In the genomic region with DNA sequence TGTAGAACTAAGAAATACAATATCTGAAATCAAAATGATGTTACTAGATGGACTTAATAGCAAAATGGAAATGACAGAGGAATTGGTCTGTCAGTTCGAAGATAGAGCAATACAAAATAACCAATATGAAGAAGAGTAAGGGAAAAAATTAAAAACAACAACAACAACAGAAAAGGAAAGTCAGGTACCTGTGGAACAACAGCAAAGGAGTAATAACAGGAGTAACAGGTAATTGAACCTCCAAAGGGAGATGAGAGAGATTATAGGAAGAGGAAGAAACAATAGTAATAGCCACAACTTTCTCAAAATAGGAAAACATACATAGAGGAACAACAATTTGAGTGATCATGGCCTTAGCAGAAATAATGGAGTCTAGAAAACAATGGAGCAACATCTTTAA, we compare ENCODE assay signal across 20 cellular contexts. TPM values are rescaled to one million over a fixed set of nuclear protein-coding genes. Genes with fewer than 3 reads are reported as not detected.
DNase-seq lines count a peak whose midpoint lies in the region; ATAC-seq, FAIRE-seq and TF ChIP-seq lines count a peak whose summit lies in the region.
"Had no signal": no experiment of that assay in that cellular context is flagged by ENCODE, and none has a peak within 500 bp of the region (broad histone marks: within the 10 kb centered on the region; RNA-seq: fewer than 3 reads in every experiment).

No MANE protein-coding gene starts in this region.

- H3K9ac ChIP-seq in GM12878 (ENCODE audit: control insufficient read depth, insufficient read depth, low read length), result no peak overlapping the region
- H3K9ac ChIP-seq: BLaER1 had no signal

- no peaks in the 10 kb centered on the region for H3K27me3 ChIP-seq in GM12878 (replicated peaks in 1 of 2; ENCODE audit: control insufficient read depth in 2 of 2, insufficient read depth in 2 of 2, low read length in 1 of 2)
- H3K27me3 ChIP-seq: BLaER1, body of pancreas, transverse colon had no signal

- H3K36me3 ChIP-seq in GM12878 (ENCODE audit: control insufficient read depth in 2 of 2, insufficient read depth in 2 of 2, low read length in 1 of 2), result peaks cover 0 to 2% of the 10 kb centered on the region in 2 experiments; a peak in 2 of 4 replicates
- H3K36me3 ChIP-seq: HAP-1 had no signal

- intact Hi-C loops in GM12878 (cut with micrococcal nuclease; ENCODE audit: unreplicated experiment), result no loop called here

- peaks cover 8% of the 10 kb centered on the region for H3K9me3 Mint-ChIP-seq in activated naive CD4-positive, alpha-beta T cell treated with anti-CD3 and anti-CD28 coated beads, Interleukin-2, amount 50 U/mL, for 24 hours
- peaks cover 18% of the 10 kb centered on the region for H3K9me3 Mint-ChIP-seq in activated naive CD4-positive, alpha-beta T cell treated with anti-CD3 and anti-CD28 coated beads, Interleukin-2, amount 10 ng/mL, durations not matched to agents 7 days and 5 days
- H3K9me3 Mint-ChIP-seq in IgD-negative memory B cell, result peaks cover 4 to 18% (median 10%) of the 10 kb centered on the region in 3 donors
- H3K9me3 Mint-ChIP-seq: natural killer cell treated with Interleukin-12 subunit alpha and Interleukin-12 subunit beta and Interleukin-15 and Interleukin-18, amount 100 ng/mL, for 72 hours had no signal

- no peaks in the 10 kb centered on the region for H4K20me1 ChIP-seq in GM12878 (ENCODE audit: control insufficient read depth, insufficient read depth)

- no peak overlapping the region for H3K4me3 ChIP-seq in GM12878
- H3K4me3 ChIP-seq: BLaER1, body of pancreas, HAP-1, K562, transverse colon had no signal

- RAD21 ChIA-PET in GM12878 (lab: Charles Lee; ENCODE audit: unreplicated experiment), result interaction anchor here (1.2 to 1.9 kb wide), 6 partner anchors 9 to 50 kb away, joined by 3 to 16 read pairs (median 5); no protein-coding TSS in a partner anchor

- TF ChIP-seq CTCF in GM12878 (IDR thresholded peaks at IDR 0.05 in 2 of 3, conservative IDR thresholded peaks at IDR 0.05 in 1 of 3; ENCODE audit: control insufficient read depth in 2 of 3, extremely low read depth in 1 of 3, insufficient read depth in 1 of 3, low read depth in 3 of 3, low read length in 3 of 3), result no peak

- no peak for FAIRE-seq in GM12878 (lab: Jason Lieb, UNC)

- no peaks in the 10 kb centered on the region for H3K27me3 Mint-ChIP-seq in activated naive CD4-positive, alpha-beta T cell treated with anti-CD3 and anti-CD28 coated beads, Interleukin-2, amount 50 U/mL, for 24 hours
- no peaks in the 10 kb centered on the region for H3K27me3 Mint-ChIP-seq in activated naive CD4-positive, alpha-beta T cell treated with anti-CD3 and anti-CD28 coated beads, Interleukin-2, amount 10 ng/mL, durations not matched to agents 7 days and 5 days
- no peaks in the 10 kb centered on the region for H3K27me3 Mint-ChIP-seq in IgD-negative memory B cell
- H3K27me3 Mint-ChIP-seq: activated CD8-positive, alpha-beta memory T cell treated with anti-CD3 and anti-CD28 coated beads, Interleukin-2, amount 10 ng/mL, durations not matched to agents 7 days and 5 days; natural killer cell treated with Interleukin-12 subunit alpha and Interleukin-12 subunit beta and Interleukin-15 and Interleukin-18, amount 100 ng/mL, for 72 hours had no signal

- H2AFZ ChIP-seq in GM12878 (ENCODE audit: control insufficient read depth, low read depth, low read length), result no peak overlapping the region

- no peak for TF ChIP-seq POLR2A in GM12878 (IDR thresholded peaks at IDR 0.05; ENCODE audit: low read depth, low read length)

- H3K27ac Mint-ChIP-seq in activated naive CD4-positive, alpha-beta T cell treated with anti-CD3 and anti-CD28 coated beads, Interleukin-2, amount 50 U/mL, for 24 hours, result peak overlapping the region; percentile 48
- no peak overlapping the region for H3K27ac Mint-ChIP-seq in activated naive CD4-positive, alpha-beta T cell treated with anti-CD3 and anti-CD28 coated beads, Interleukin-2, amount 10 ng/mL, durations not matched to agents 7 days and 5 days
- H3K27ac Mint-ChIP-seq in IgD-negative memory B cell, result peak overlapping the region; percentile 73 to 88 (median 86)
- H3K27ac Mint-ChIP-seq: activated CD8-positive, alpha-beta memory T cell treated with anti-CD3 and anti-CD28 coated beads, Interleukin-2, amount 10 ng/mL, durations not matched to agents 7 days and 5 days; mesothelial cell of epicardium; natural killer cell treated with Interleukin-12 subunit alpha and Interleukin-12 subunit beta and Interleukin-15 and Interleukin-18, amount 100 ng/mL, for 72 hours had no signal

- BruUV-seq in GM12878 (replicated peaks; lab: Mats Ljungman, UMichigan), result TSS peak; percentile 35

- TF ChIP-seq RAD21 in GM12878 (IDR thresholded peaks at IDR 0.05; ENCODE audit: insufficient read depth, low read depth, low read length), result no peak

- 69% methylated on average over 1 of the region's 1 CpG for WGBS in GM12878 (ENCODE audit: insufficient coverage, insufficient replicate concordance, low lambda C conversion rate, missing lambda C conversion rate)

- POLR2A ChIA-PET in GM12878 (lab: Charles Lee), result interaction anchor here (1.3 kb wide), 1 partner anchor 51 kb away, joined by 4 read pairs; no protein-coding TSS in a partner anchor

- peaks cover 34% of the 10 kb centered on the region for H3K4me1 ChIP-seq in GM12878 (ENCODE audit: control insufficient read depth, insufficient read depth, low read length)
- H3K4me1 ChIP-seq: body of pancreas, HAP-1 had no signal

- H3K9me3 ChIP-seq in GM12878 (replicated peaks; ENCODE audit: control insufficient read depth, insufficient read depth, low read length), result peaks cover 17% of the 10 kb centered on the region
- H3K9me3 ChIP-seq: body of pancreas had no signal

- peak overlapping the region; percentile 45; the same call in 1 of the 2 replicates for H3K4me2 ChIP-seq in GM12878 (ENCODE audit: control insufficient read depth, insufficient read depth)
- H3K4me2 ChIP-seq: BLaER1 had no signal

- peaks cover 18% of the 10 kb centered on the region for H3K36me3 Mint-ChIP-seq in activated naive CD4-positive, alpha-beta T cell treated with anti-CD3 and anti-CD28 coated beads, Interleukin-2, amount 50 U/mL, for 24 hours
- peaks cover 29% of the 10 kb centered on the region for H3K36me3 Mint-ChIP-seq in activated naive CD4-positive, alpha-beta T cell treated with anti-CD3 and anti-CD28 coated beads, Interleukin-2, amount 10 ng/mL, durations not matched to agents 7 days and 5 days
- H3K36me3 Mint-ChIP-seq in IgD-negative memory B cell, result peaks cover 10% of the 10 kb centered on the region

- peak overlapping the region; percentile 59; the same call in 1 of the 2 replicates for H3K27ac ChIP-seq in GM12878 (ENCODE audit: control insufficient read depth, insufficient read depth)
- H3K27ac ChIP-seq: BLaER1, body of pancreas, epithelial cell of prostate, transverse colon had no signal

- no peak for DNase-seq in activated naive CD4-positive, alpha-beta T cell treated with anti-CD3 and anti-CD28 coated beads, Interleukin-2, amount 10 ng/mL, durations not matched to agents 7 days and 5 days
- DNase-seq in GM12878 (ENCODE audit: low read depth, low spot score) (no peak), NCI-H2107 treated with DMSO at 0.1 percent for 48 hours (lab: John Stamatoyannopoulos, UW; ENCODE audit: unreplicated experiment) (no peak), left lobe of liver (ENCODE audit: low spot score) (no peak)
- DNase-seq: activated CD8-positive, alpha-beta memory T cell treated with anti-CD3 and anti-CD28 coated beads, Interleukin-2, amount 10 ng/mL, durations not matched to agents 7 days and 5 days; body of pancreas; left ventricle myocardium superior; NCI-H1417; NCI-H2081; NCI-H345; transverse colon had no signal

- ATAC-seq in GM12878 (peak; percentile 1), HG02973 (IDR thresholded peaks at IDR 0.05; ENCODE audit: unreplicated experiment) (no peak), left lobe of liver (no peak)
- ATAC-seq: activated CD8-positive, alpha-beta memory T cell treated with anti-CD3 and anti-CD28 coated beads, Interleukin-2, amount 10 ng/mL, durations not matched to agents 7 days and 5 days; body of pancreas; K562; left ventricle myocardium superior; natural killer cell treated with Interleukin-12 subunit alpha and Interleukin-12 subunit beta and Interleukin-15 and Interleukin-18, amount 100 ng/mL, for 72 hours had no signal

- CTCF ChIA-PET in activated naive CD4-positive, alpha-beta T cell treated with anti-CD3 and anti-CD28 coated beads, Interleukin-2, amount 10 ng/mL, durations not matched to agents 7 days and 5 days (lab: Charles Lee), result no interaction called here
- CTCF ChIA-PET in GM12878 (lab: Yijun Ruan, JAX), result no interaction called here

- no peak; a peak in 1 of 4 replicates for TF ChIP-seq EP300 in GM12878 (IDR thresholded peaks at IDR 0.05; ENCODE audit: borderline replicate concordance in 1 of 2, control insufficient read depth in 1 of 2, low read depth in 2 of 2, low read length in 2 of 2)

- H3K4me1 Mint-ChIP-seq in activated naive CD4-positive, alpha-beta T cell treated with anti-CD3 and anti-CD28 coated beads, Interleukin-2, amount 50 U/mL, for 24 hours, result peaks cover 66% of the 10 kb centered on the region
- H3K4me1 Mint-ChIP-seq in activated naive CD4-positive, alpha-beta T cell treated with anti-CD3 and anti-CD28 coated beads, Interleukin-2, amount 10 ng/mL, durations not matched to agents 7 days and 5 days, result peaks cover 34% of the 10 kb centered on the region
- peaks cover 28 to 45% (median 29%) of the 10 kb centered on the region in 3 donors for H3K4me1 Mint-ChIP-seq in IgD-negative memory B cell

- SMC1A ChIA-PET in GM12878 (lab: Charles Lee; ENCODE audit: uncharacterized antibody, unreplicated experiment), result interaction anchor here (0.6 to 3.1 kb wide), 11 partner anchors 8 to 156 kb away, joined by 3 to 26 read pairs (median 4); a partner anchor contains a TSS

- H3K79me2 ChIP-seq in GM12878 (ENCODE audit: control insufficient read depth, insufficient read depth, low read length), result peaks cover 82% of the 10 kb centered on the region

- H3K4me3 Mint-ChIP-seq in activated naive CD4-positive, alpha-beta T cell treated with anti-CD3 and anti-CD28 coated beads, Interleukin-2, amount 50 U/mL, for 24 hours, result peak overlapping the region; percentile 27
- H3K4me3 Mint-ChIP-seq in activated naive CD4-positive, alpha-beta T cell treated with anti-CD3 and anti-CD28 coated beads, Interleukin-2, amount 10 ng/mL, durations not matched to agents 7 days and 5 days, result no peak overlapping the region
- H3K4me3 Mint-ChIP-seq in IgD-negative memory B cell, result peak overlapping the region; percentile 26 to 88 (median 68)
- H3K4me3 Mint-ChIP-seq: activated CD8-positive, alpha-beta memory T cell treated with anti-CD3 and anti-CD28 coated beads, Interleukin-2, amount 10 ng/mL, durations not matched to agents 7 days and 5 days; mesothelial cell of epicardium; natural killer cell treated with Interleukin-12 subunit alpha and Interleukin-12 subunit beta and Interleukin-15 and Interleukin-18, amount 100 ng/mL, for 72 hours had no signal

- in situ Hi-C loops in GM12878 (cut with MboI), result no loop called here

RNA-seq across cellular contexts. Expression of a gene that starts 13.7 kb away (rescaled TPM):
- polyA plus RNA-seq in IgD-negative memory B cell (29.9 TPM), GM12878 (2011; rRNA removed) (47.6 and 75.0 TPM in 2 replicates), GM12878 (2014; fragmentation: Illumina TruSeq; extraction: Trizol) (36.7 and 44.0 TPM in 2 replicates), GM12878 (2014; fragmentation: Nextera tagmentation; extraction: Ambion mirVana) (10 to 100 TPM; 10.4 to 10.7 TPM), GM12878 (2014; rRNA removed) (15.0 and 20.9 TPM in 2 replicates), GM12878 (2016; fragmentation: Nextera tagmentation; extraction: Ambion mirVana) (10 to 100 TPM; 29.0 to 32.0 TPM)
- total RNA-seq in GM12878 (2013; cell fraction: nucleolus; rRNA removed), result 231 and 234 TPM in 2 replicates
- total RNA-seq in GM12878 (2014; rRNA removed) (29.0 and 36.8 TPM in 2 replicates), GM12878 (2014; rRNA removed; fragmentation: Illumina TruSeq; extraction: Trizol) (39.9 and 42.0 TPM in 2 replicates), GM12878 (2021) (25.6 and 26.6 TPM in 2 replicates), left lobe of liver (9.9 TPM)
- 7.1 TPM for polyA plus RNA-seq in GM12878 (2011; ENCODE audit: low read depth)
- polyA plus RNA-seq in GM12878 (2011; cell fraction: cytosol; rRNA removed), result 15.9 and 19.4 TPM in 2 replicates
- 29.1 and 39.9 TPM in 2 replicates for polyA plus RNA-seq in GM12878 (2011; cell fraction: nucleus; rRNA removed)
- polyA plus RNA-seq in GM12878 (2012), result 10.4 and 16.5 TPM in 2 replicates
- 50.9 and 127 TPM in 2 replicates for polyA minus RNA-seq in GM12878 (2011; rRNA and poly(A)+ RNA removed)
- polyA minus RNA-seq in GM12878 (2011; cell fraction: cytosol; rRNA and poly(A)+ RNA removed), result 17.5 and 25.1 TPM in 2 replicates
- 33.9 and 57.1 TPM in 2 replicates for polyA minus RNA-seq in GM12878 (2011; cell fraction: nucleus; rRNA and poly(A)+ RNA removed)

RNA-seq across cellular contexts. Expression of a gene that starts 13.9 kb away (rescaled TPM):
- polyA plus RNA-seq in IgD-negative memory B cell (17.7 TPM), GM12878 (2011; rRNA removed) (26.5 and 27.6 TPM in 2 replicates), GM12878 (2014; fragmentation: Illumina TruSeq; extraction: Trizol) (32.5 and 43.2 TPM in 2 replicates), GM12878 (2014; fragmentation: Nextera tagmentation; extraction: Ambion mirVana) (10 to 100 TPM in 1 of 2 experiments, 1 to 10 TPM in 1; 7.7 to 10.4 TPM), GM12878 (2014; rRNA removed) (11.1 and 14.1 TPM in 2 replicates), GM12878 (2016; fragmentation: Nextera tagmentation; extraction: Ambion mirVana) (10 to 100 TPM; 24.6 to 29.9 TPM)
- total RNA-seq in GM12878 (2013; cell fraction: nucleolus; rRNA removed), result 213 and 216 TPM in 2 replicates
- total RNA-seq in GM12878 (2014; rRNA removed) (13.3 and 13.4 TPM in 2 replicates), GM12878 (2014; rRNA removed; fragmentation: Illumina TruSeq; extraction: Trizol) (35.3 and 36.7 TPM in 2 replicates), GM12878 (2021) (30.2 and 30.7 TPM in 2 replicates), left lobe of liver (16.4 TPM)
- polyA plus RNA-seq in GM12878 (2011; ENCODE audit: low read depth), result 11.9 TPM
- polyA plus RNA-seq in GM12878 (2011; cell fraction: cytosol; rRNA removed), result 11.6 and 28.3 TPM in 2 replicates
- 23.0 and 25.2 TPM in 2 replicates for polyA plus RNA-seq in GM12878 (2011; cell fraction: nucleus; rRNA removed)
- 15.4 and 25.1 TPM in 2 replicates for polyA plus RNA-seq in GM12878 (2012)
- polyA minus RNA-seq in GM12878 (2011; rRNA and poly(A)+ RNA removed), result 57.1 and 106 TPM in 2 replicates
- polyA minus RNA-seq in GM12878 (2011; cell fraction: cytosol; rRNA and poly(A)+ RNA removed), result 19.9 and 22.8 TPM in 2 replicates
- polyA minus RNA-seq in GM12878 (2011; cell fraction: nucleus; rRNA and poly(A)+ RNA removed), result 41.0 and 78.9 TPM in 2 replicates
